18 cellular contexts compared by ENCODE assay signal in genomic region chr22:46931414-46931813, GRCh38.
A peak's percentile ranks its signal among the peaks of the same experiment; 100 is the strongest.
DNase-seq lines count a peak whose midpoint lies in the region; ATAC-seq, FAIRE-seq and TF ChIP-seq lines count a peak whose summit lies in the region.
"Had no signal": no experiment of that assay in that cellular context is flagged by ENCODE, and none has a peak within 500 bp of the region (broad histone marks: within the 10 kb centered on the region; RNA-seq: fewer than 3 reads in every experiment).

No MANE protein-coding gene starts in this region.

- no peaks in the 10 kb centered on the region for H3K4me1 ChIP-seq in endodermal cell (ENCODE audit: control insufficient read depth, insufficient read depth, low read length)
- H3K4me1 ChIP-seq in osteoblast (ENCODE audit: insufficient read depth, low read length): peaks cover 15% of the 10 kb centered on the region

- peaks cover 10% of the 10 kb centered on the region for H4K20me1 ChIP-seq in osteoblast (ENCODE audit: insufficient read depth, low read length)

- peaks cover 17% of the 10 kb centered on the region for H3K36me3 ChIP-seq in endodermal cell (ENCODE audit: control insufficient read depth, insufficient read depth, low read length)
- no peaks in the 10 kb centered on the region for H3K36me3 ChIP-seq in osteoblast (ENCODE audit: insufficient read depth, low read length)
- H3K36me3 ChIP-seq: SJCRH30, transverse colon had no signal

- TF ChIP-seq CTCF in endodermal cell (conservative IDR thresholded peaks at IDR 0.05): peak; percentile 57
- peak; percentile 16 for TF ChIP-seq CTCF in osteoblast (IDR thresholded peaks at IDR 0.05; ENCODE audit: extremely low read depth, low read depth, low read length)

- H3K4me3 ChIP-seq in endodermal cell (ENCODE audit: low read length) (no peak overlapping the region), osteoblast (ENCODE audit: insufficient read depth, low read length) (no peak overlapping the region)
- H3K4me3 ChIP-seq: SJCRH30, transverse colon had no signal

- H3K4me1 Mint-ChIP-seq in endodermal cell: peaks cover 8% of the 10 kb centered on the region

- H3K36me3 Mint-ChIP-seq in endodermal cell (ENCODE audit: low read depth): peaks cover 29% of the 10 kb centered on the region
- H3K36me3 Mint-ChIP-seq: natural killer cell had no signal

- no peak overlapping the region for H3K4me2 ChIP-seq in osteoblast (ENCODE audit: insufficient read depth, low read length)

- H3K27me3 Mint-ChIP-seq in endodermal cell (ENCODE audit: insufficient read depth): no peaks in the 10 kb centered on the region

- peak overlapping the region; percentile 56 for H3K27ac Mint-ChIP-seq in endodermal cell
- H3K27ac Mint-ChIP-seq: activated T-helper 1 cell treated with anti-CD3 and anti-CD28 coated beads, Interleukin-12 subunit alpha, Interleukin-12 subunit beta, Interleukin-2, Interleukin-4 antibody, amounts not matched to agents 30 ng/mL and 10 ng/mL and 1 ng/mL, durations not matched to agents 14 hours and 24 hours and 36 hours had no signal

- H3K9me3 Mint-ChIP-seq in endodermal cell: no peaks in the 10 kb centered on the region
- H3K9me3 Mint-ChIP-seq: activated T-helper 1 cell treated with anti-CD3 and anti-CD28 coated beads, Interleukin-12 subunit alpha, Interleukin-12 subunit beta, Interleukin-2, Interleukin-4 antibody, amounts not matched to agents 30 ng/mL and 10 ng/mL and 1 ng/mL, durations not matched to agents 14 hours and 24 hours and 36 hours; natural killer cell had no signal

- no peak overlapping the region for H3K4me3 Mint-ChIP-seq in endodermal cell
- H3K4me3 Mint-ChIP-seq: activated T-helper 1 cell treated with anti-CD3 and anti-CD28 coated beads, Interleukin-12 subunit alpha, Interleukin-12 subunit beta, Interleukin-2, Interleukin-4 antibody, amounts not matched to agents 30 ng/mL and 10 ng/mL and 1 ng/mL, durations not matched to agents 14 hours and 24 hours and 36 hours; natural killer cell had no signal

- ATAC-seq in HG02763 (IDR thresholded peaks at IDR 0.05; ENCODE audit: unreplicated experiment): no peak
- no peak for ATAC-seq in GM19463 (IDR thresholded peaks at IDR 0.05; ENCODE audit: unreplicated experiment)
- ATAC-seq: natural killer cell had no signal

- peaks cover 3% of the 10 kb centered on the region for H3K79me2 ChIP-seq in osteoblast (ENCODE audit: insufficient read depth, low read length)

- no peak overlapping the region for H2AFZ ChIP-seq in osteoblast (ENCODE audit: low read length)

- peak; percentile 37 for DNase-seq in H4 (ENCODE audit: low spot score)
- DNase-seq in RCC 7860 (ENCODE audit: low spot score): peak; percentile 40
- peak; percentile 67 for DNase-seq in endodermal cell
- peak; percentile 68 for DNase-seq in osteoblast (ENCODE audit: insufficient read length, low spot score, missing footprints)
- DNase-seq in HUDEP-2 (lab: John Stamatoyannopoulos, UW; ENCODE audit: unreplicated experiment in 76 of 76): no peak
- no peak for DNase-seq in pons (ENCODE audit: low spot score)
- DNase-seq: activated CD4-positive, CD25-positive, alpha-beta regulatory T cell treated with anti-CD3 and anti-CD28 coated beads, Interleukin-2, amount 50 U/mL, for 72 hours; Calu3; erythroblast; GOT3; natural killer cell; NCI-H1436 treated with DMSO at 0.1 percent for 48 hours; NCI-H748 treated with DMSO at 0.1 percent for 48 hours; SJCRH30; transverse colon had no signal

- H3K9me3 ChIP-seq in endodermal cell (ENCODE audit: control insufficient read depth, low read length) (no peaks in the 10 kb centered on the region), osteoblast (ENCODE audit: low read depth, low read length) (no peaks in the 10 kb centered on the region)
- H3K9me3 ChIP-seq: SJCRH30, transverse colon had no signal

- 77 to 80% methylated on average over 4 to 5 of the region's 5 CpGs for WGBS in endodermal cell (ENCODE audit: insufficient coverage in 1 of 2, insufficient read length in 1 of 2), 2 experiments

- no peaks in the 10 kb centered on the region for H3K27me3 ChIP-seq in endodermal cell (ENCODE audit: control insufficient read depth, insufficient read depth, low read length, poor library complexity, severe bottlenecking)
- no peaks in the 10 kb centered on the region for H3K27me3 ChIP-seq in osteoblast (ENCODE audit: insufficient read depth, low read length)
- H3K27me3 ChIP-seq: SJCRH30, transverse colon had no signal

- no peak overlapping the region for H3K27ac ChIP-seq in endodermal cell (ENCODE audit: low read depth, low read length)
- no peak overlapping the region for H3K27ac ChIP-seq in osteoblast (ENCODE audit: low read depth, low read length)
- H3K27ac ChIP-seq: SJCRH30, transverse colon had no signal

- no peak overlapping the region for H3K9ac ChIP-seq in endodermal cell (ENCODE audit: extremely low read depth, low read length, poor library complexity, severe bottlenecking)

- peak; percentile 55 for FAIRE-seq in RCC 7860 (lab: Jason Lieb, UNC)

Comparison
In these comparisons a context has a peak if more than half of its experiments do, and no peak if none do; other contexts are left out.
1. DNase-seq: peak in H4 (single experiment), RCC 7860 (single experiment), endodermal cell (single experiment) and osteoblast (single experiment); none in HUDEP-2 (0 of 76) and pons (single experiment).